Comparison of ENCODE assay signal across 8 cellular contexts in genomic region chr22:30266445-30267381, GRCh38. TPM values are rescaled to one million over a fixed set of nuclear protein-coding genes. Genes with fewer than 3 reads are reported as not detected.
DNase-seq lines count a peak whose midpoint lies in the region; ATAC-seq and TF ChIP-seq lines count a peak whose summit lies in the region.

TSS of gene OSM (minus strand) at chr22:30266851. CDS start at chr22:30266799, 52 bp downstream.

- POLR2A ChIA-PET in OCI-LY7 (lab: Charles Lee): interaction anchor here (1.8 kb wide), 1 partner anchor 16 kb away, joined by 5 read pairs; no protein-coding TSS in a partner anchor

- H3K4me1 ChIP-seq in OCI-LY7 (ENCODE audit: insufficient read depth, low read length, poor library complexity, severe bottlenecking) (peaks cover 20% of the 10 kb centered on the region), thymus (ENCODE audit: control insufficient read depth, insufficient read depth, low read length) (peaks cover 21% of the 10 kb centered on the region), ovary (ENCODE audit: insufficient read depth) (no peaks in the 10 kb centered on the region)

- H2AFZ ChIP-seq in OCI-LY7 (ENCODE audit: low read length): peak within 1 kb of the TSS; percentile 60

- H4K20me1 ChIP-seq in OCI-LY7 (ENCODE audit: insufficient read depth, low read length): no peaks in the 10 kb centered on the region

- no peak for TF ChIP-seq POLR2A in ovary (IDR thresholded peaks at IDR 0.05)

- H3K36me3 ChIP-seq in OCI-LY7 (ENCODE audit: insufficient read depth, low read length): no peaks in the 10 kb centered on the region; the same call in 1 of the 2 replicates
- no peaks in the 10 kb centered on the region for H3K36me3 ChIP-seq in thymus (ENCODE audit: control insufficient read depth, insufficient read depth)
- H3K36me3 ChIP-seq in ovary: no peaks in the 10 kb centered on the region

- BruUV-seq in OCI-LY7 (replicated peaks; lab: Mats Ljungman, UMichigan): TSS peak; percentile 74

- peak within 1 kb of the TSS; percentile 48 for H3K27ac ChIP-seq in OCI-LY7 (ENCODE audit: low read depth, low read length, poor library complexity, severe bottlenecking)
- peak within 1 kb of the TSS; percentile 89 for H3K27ac ChIP-seq in thymus (ENCODE audit: low read depth)
- H3K27ac ChIP-seq in ovary: no peak within 1 kb of the TSS

- H3K27ac Mint-ChIP-seq in activated naive CD4-positive, alpha-beta T cell treated with anti-CD3 and anti-CD28 coated beads for 36 hours: peak within 1 kb of the TSS; percentile 98

- H3K27me3 ChIP-seq in thymus (ENCODE audit: control insufficient read depth, insufficient read depth) (no peaks in the 10 kb centered on the region), ovary (no peaks in the 10 kb centered on the region)

- TF ChIP-seq EP300 in ovary (IDR thresholded peaks at IDR 0.05): no peak

- H3K36me3 Mint-ChIP-seq in activated naive CD4-positive, alpha-beta T cell treated with anti-CD3 and anti-CD28 coated beads for 36 hours (ENCODE audit: low read depth): peaks cover 61% of the 10 kb centered on the region

- peak within 1 kb of the TSS; percentile 99 for H3K4me3 Mint-ChIP-seq in activated naive CD4-positive, alpha-beta T cell treated with anti-CD3 and anti-CD28 coated beads for 36 hours

- peak; percentile 68 for DNase-seq in OCI-LY7 (ENCODE audit: low spot score)
- DNase-seq in activated naive CD4-positive, alpha-beta T cell treated with anti-CD3 and anti-CD28 coated beads for 36 hours: peak; percentile 86
- DNase-seq in mucosa of gallbladder (ENCODE audit: low spot score): peak; percentile 63
- DNase-seq in NCI-H446 (lab: John Stamatoyannopoulos, UW): no peak
- no peak for DNase-seq in ovary

- 3% methylated on average over 35 of the region's 35 CpGs for WGBS in thymus
- 76 to 85% (median 80%) methylated on average over 34 to 35 of the region's 35 CpGs for WGBS in ovary, 3 donors

- no peaks in the 10 kb centered on the region; the same call in 1 of the 2 replicates for H3K79me2 ChIP-seq in OCI-LY7 (ENCODE audit: insufficient read depth, low read depth, low read length)

- ATAC-seq in HG02981 (IDR thresholded peaks at IDR 0.05; ENCODE audit: unreplicated experiment): no peak

- intact Hi-C loops in OCI-LY7 (cut with micrococcal nuclease; ENCODE audit: unreplicated experiment): no loop called here
- intact Hi-C loops in activated naive CD4-positive, alpha-beta T cell treated with anti-CD3 and anti-CD28 coated beads for 36 hours (cut with micrococcal nuclease): loop anchor here (1.0 to 10.0 kb wide), 5 partner anchors 9 to 662 kb away; partner anchors contain the start of genes LIF, NF2, PES1 and UQCR10
- intact Hi-C loops in ovary (cut with DNase I): loop anchor here in 2 of 4 donors (5.0 to 10.0 kb wide), 2 partner anchors 116 to 218 kb away; no protein-coding TSS in a partner anchor

- H3K4me2 ChIP-seq in OCI-LY7 (ENCODE audit: low read length): peak within 1 kb of the TSS; percentile 89

- H3K9me3 ChIP-seq in OCI-LY7 (ENCODE audit: low read length): no peaks in the 10 kb centered on the region
- H3K9me3 ChIP-seq in thymus (ENCODE audit: control insufficient read depth): no peaks in the 10 kb centered on the region
- H3K9me3 ChIP-seq in ovary: no peaks in the 10 kb centered on the region

- CTCF ChIA-PET in OCI-LY7 (lab: Charles Lee; ENCODE audit: unreplicated experiment): no interaction called here
- CTCF ChIA-PET in activated naive CD4-positive, alpha-beta T cell treated with anti-CD3 and anti-CD28 coated beads for 36 hours (lab: Charles Lee): interaction anchor here (0.6 to 2.6 kb wide), 4 partner anchors 11 to 328 kb away, joined by 3 to 14 read pairs (median 4); no protein-coding TSS in a partner anchor

- no peaks in the 10 kb centered on the region for H3K9me2 ChIP-seq in OCI-LY7 (ENCODE audit: insufficient read depth, low read length)

- no peak for TF ChIP-seq CTCF in GM12875 (IDR thresholded peaks at IDR 0.05; ENCODE audit: borderline replicate concordance, insufficient read depth, low read depth, low read length)
- no peak for TF ChIP-seq CTCF in OCI-LY7 (conservative IDR thresholded peaks at IDR 0.05; ENCODE audit: low read length)
- TF ChIP-seq CTCF in ovary (IDR thresholded peaks at IDR 0.05): no peak

- no peaks in the 10 kb centered on the region for H3K9me3 Mint-ChIP-seq in activated naive CD4-positive, alpha-beta T cell treated with anti-CD3 and anti-CD28 coated beads for 36 hours

- peaks cover 42% of the 10 kb centered on the region for H3K4me1 Mint-ChIP-seq in activated naive CD4-positive, alpha-beta T cell treated with anti-CD3 and anti-CD28 coated beads for 36 hours (ENCODE audit: low read depth)

- H3K27me3 Mint-ChIP-seq in activated naive CD4-positive, alpha-beta T cell treated with anti-CD3 and anti-CD28 coated beads for 36 hours (ENCODE audit: low read depth): no peaks in the 10 kb centered on the region

- H3K4me3 ChIP-seq in GM12875 (ENCODE audit: low read depth, low read length) (peak within 1 kb of the TSS; percentile 62), OCI-LY7 (ENCODE audit: low read depth, low read length, poor library complexity, severe bottlenecking) (peak within 1 kb of the TSS; percentile 75), thymus (ENCODE audit: low read length) (peak within 1 kb of the TSS; percentile 58), ovary (no peak within 1 kb of the TSS)

RNA-seq across cellular contexts. Expression of gene OSM, which starts in this region (rescaled TPM):
- 0.18 TPM in 1 of 2 replicates, not detected in the other for total RNA-seq in OCI-LY7 (2014; rRNA removed; shearing (Covaris generic))
- total RNA-seq in OCI-LY7 (2022) (0.79 and 0.91 TPM in 2 replicates), mucosa of gallbladder (4.7 TPM), ovary (1 to 10 TPM in 4 of 7 donors, under 1 TPM in 2, not detected in 1; 0.73 to 4.5 (median 1.2) TPM)
- total RNA-seq in activated naive CD4-positive, alpha-beta T cell treated with anti-CD3 and anti-CD28 coated beads for 36 hours: 10 to 100 TPM in 1 of 2 experiments, 1 to 10 TPM in 1; 8.9 to 11.2 TPM
- polyA plus RNA-seq in thymus (6.0 TPM), ovary (under 1 TPM in 1 of 2 donors, not detected in 1; 0.46 TPM)

Comparison
In these comparisons a context has a peak if more than half of its experiments do, and no peak if none do; other contexts are left out.
1. Peak in DNase-seq, H3K4me3 ChIP-seq, H3K27ac ChIP-seq and H3K4me2 ChIP-seq in OCI-LY7; RNA of the gene not detected or under 1 TPM.
2. DNase-seq: peak in activated naive CD4-positive, alpha-beta T cell treated with anti-CD3 and anti-CD28 coated beads for 36 hours (single experiment) and mucosa of gallbladder (single experiment); none in NCI-H446 (0 of 2) and ovary (0 of 5).